In genomic region chr4:184313710-184314659, GRCh38 we compare ENCODE assay signal across 9 cellular contexts.
DNase-seq lines count a peak whose midpoint lies in the region; ATAC-seq and TF ChIP-seq lines count a peak whose summit lies in the region.
"Had no signal": no experiment of that assay in that cellular context is flagged by ENCODE, and none has a peak within 500 bp of the region (broad histone marks: within the 10 kb centered on the region; RNA-seq: fewer than 3 reads in every experiment).

No MANE protein-coding gene starts in this region.

- H3K27me3 Mint-ChIP-seq in activated naive CD8-positive, alpha-beta T cell treated with anti-CD3 and anti-CD28 coated beads for 36 hours, result no peaks in the 10 kb centered on the region

- no peak overlapping the region for H3K27ac ChIP-seq in foreskin keratinocyte
- H3K27ac ChIP-seq in gastrocnemius medialis, result no peak overlapping the region
- H3K27ac ChIP-seq: pancreas had no signal

- ATAC-seq in GM19351 (IDR thresholded peaks at IDR 0.05; ENCODE audit: unreplicated experiment) (peak; percentile 67), HG03108 (IDR thresholded peaks at IDR 0.05; ENCODE audit: unreplicated experiment) (peak; percentile 64), foreskin keratinocyte (no peak), left colon (no peak), gastrocnemius medialis (no peak), left lobe of liver (no peak)

- H3K27ac Mint-ChIP-seq in activated naive CD8-positive, alpha-beta T cell treated with anti-CD3 and anti-CD28 coated beads for 36 hours, result peak overlapping the region; percentile 95

- H3K4me1 Mint-ChIP-seq in activated naive CD8-positive, alpha-beta T cell treated with anti-CD3 and anti-CD28 coated beads for 36 hours, result peaks cover 88% of the 10 kb centered on the region

- peaks cover 16% of the 10 kb centered on the region for H3K36me3 Mint-ChIP-seq in activated naive CD8-positive, alpha-beta T cell treated with anti-CD3 and anti-CD28 coated beads for 36 hours

- TF ChIP-seq CTCF in GM10248 (IDR thresholded peaks at IDR 0.05; ENCODE audit: control extremely low read depth, extremely low read depth, low read depth, missing control alignments) (no peak), foreskin keratinocyte (conservative IDR thresholded peaks at IDR 0.05) (no peak), gastrocnemius medialis (IDR thresholded peaks at IDR 0.05 in 4 of 5, conservative IDR thresholded peaks at IDR 0.05 in 1 of 5) (no peak)

- intact Hi-C loops in left colon (cut with DNase I, micrococcal nuclease) (no loop called here), gastrocnemius medialis (cut with DNase I; ENCODE audit: low total_unique reads) (no loop called here)

- H3K4me1 ChIP-seq in foreskin keratinocyte (no peaks in the 10 kb centered on the region), gastrocnemius medialis (no peaks in the 10 kb centered on the region)

- no peaks in the 10 kb centered on the region for H3K9me3 Mint-ChIP-seq in activated naive CD8-positive, alpha-beta T cell treated with anti-CD3 and anti-CD28 coated beads for 36 hours

- CTCF ChIA-PET in GM10248 (lab: Yijun Ruan, JAX), result interaction anchor here (0.8 to 12.4 kb wide), 11 partner anchors 7 to 50 kb away, joined by 3 to 96 read pairs (median 5); no protein-coding TSS in a partner anchor

- in situ Hi-C loops in gastrocnemius medialis (cut with MboI; ENCODE audit: low sequenced_read_pairs in 4 of 4), result no loop called here

- H3K27me3 ChIP-seq in foreskin keratinocyte (no peaks in the 10 kb centered on the region), gastrocnemius medialis (no peaks in the 10 kb centered on the region)
- H3K27me3 ChIP-seq: pancreas had no signal

- TF ChIP-seq POLR2A in gastrocnemius medialis (IDR thresholded peaks at IDR 0.05), result no peak

- POLR2A ChIA-PET in GM10248 (lab: Yijun Ruan, JAX), result interaction anchor here (0.7 to 1.9 kb wide), 2 partner anchors 14 to 16 kb away, joined by 3 to 4 read pairs; no protein-coding TSS in a partner anchor

- no peak overlapping the region for H3K4me3 ChIP-seq in gastrocnemius medialis
- H3K4me3 ChIP-seq: pancreas had no signal

- H3K9me3 ChIP-seq in gastrocnemius medialis, result no peaks in the 10 kb centered on the region
- H3K9me3 ChIP-seq: pancreas had no signal

- H3K4me3 Mint-ChIP-seq in activated naive CD8-positive, alpha-beta T cell treated with anti-CD3 and anti-CD28 coated beads for 36 hours, result peak overlapping the region; percentile 71

- no peaks in the 10 kb centered on the region for H3K36me3 ChIP-seq in gastrocnemius medialis
- H3K36me3 ChIP-seq: pancreas had no signal

- DNase-seq in GM10248 (ENCODE audit: extremely low spot score) (peak; percentile 74), foreskin keratinocyte (no peak), left colon (no peak), gastrocnemius medialis (no peak), left lobe of liver (ENCODE audit: low spot score) (no peak)
- peak; percentile 73 for DNase-seq in activated naive CD8-positive, alpha-beta T cell treated with anti-CD3 and anti-CD28 coated beads for 36 hours
- DNase-seq: pancreas had no signal

Comparison
In these comparisons a context has a peak if more than half of its experiments do, and no peak if none do; other contexts are left out.
1. DNase-seq: peak in GM10248 (single experiment) and activated naive CD8-positive, alpha-beta T cell treated with anti-CD3 and anti-CD28 coated beads for 36 hours (single experiment); none in foreskin keratinocyte (0 of 2), left colon (0 of 2), gastrocnemius medialis (0 of 2) and left lobe of liver (single experiment).
2. ATAC-seq: peak in GM19351 (single experiment) and HG03108 (single experiment); none in foreskin keratinocyte (single experiment), left colon (single experiment), gastrocnemius medialis (0 of 2) and left lobe of liver (single experiment).